Comparison of ENCODE assay signal across 12 cellular contexts in genomic region chr13:83449666-83450395, GRCh38.
A peak's percentile ranks its signal among the peaks of the same experiment; 100 is the strongest.
DNase-seq lines count a peak whose midpoint lies in the region; ATAC-seq and TF ChIP-seq lines count a peak whose summit lies in the region.
"Had no signal": no experiment of that assay in that cellular context is flagged by ENCODE, and none has a peak within 500 bp of the region (broad histone marks: within the 10 kb centered on the region; RNA-seq: fewer than 3 reads in every experiment).

No MANE protein-coding gene starts in this region.

- BruUV-seq in PC-3 (replicated peaks; lab: Mats Ljungman, UMichigan): no TSS peak

- CTCF ChIA-PET in PC-3 (lab: Charles Lee): no interaction called here

- H3K9me3 Mint-ChIP-seq in activated CD4-positive, alpha-beta T cell treated with anti-CD3 and anti-CD28 coated beads, Interleukin-2, amount 10 ng/mL, durations not matched to agents 24 days and 14 days: peaks cover 3% of the 10 kb centered on the region

- no peak overlapping the region for H3K4me3 Mint-ChIP-seq in activated CD4-positive, alpha-beta T cell treated with anti-CD3 and anti-CD28 coated beads, Interleukin-2, amount 10 ng/mL, durations not matched to agents 24 days and 14 days
- H3K4me3 Mint-ChIP-seq: stimulated activated effector memory CD8-positive, alpha-beta T cell treated with anti-CD3 and anti-CD28 coated beads, Interleukin-12 subunit alpha, Interleukin-12 subunit beta, amount 100 ng/mL, for 72 hours had no signal

- no peaks in the 10 kb centered on the region for H3K36me3 Mint-ChIP-seq in activated CD4-positive, alpha-beta T cell treated with anti-CD3 and anti-CD28 coated beads, Interleukin-2, amount 10 ng/mL, durations not matched to agents 24 days and 14 days (ENCODE audit: low read depth)
- H3K36me3 Mint-ChIP-seq: stimulated activated effector memory CD8-positive, alpha-beta T cell treated with anti-CD3 and anti-CD28 coated beads, Interleukin-12 subunit alpha, Interleukin-12 subunit beta, amount 100 ng/mL, for 72 hours had no signal

- H3K9me3 ChIP-seq in PC-3 (ENCODE audit: low read length): no peaks in the 10 kb centered on the region
- peaks cover 0 to 20% of the 10 kb centered on the region in 2 donors for H3K9me3 ChIP-seq in left lung
- H3K9me3 ChIP-seq: body of pancreas had no signal

- H3K9ac ChIP-seq in PC-3 (ENCODE audit: low read length): no peak overlapping the region

- H3K4me1 Mint-ChIP-seq in activated CD4-positive, alpha-beta T cell treated with anti-CD3 and anti-CD28 coated beads, Interleukin-2, amount 10 ng/mL, durations not matched to agents 24 days and 14 days: no peaks in the 10 kb centered on the region
- H3K4me1 Mint-ChIP-seq: stimulated activated effector memory CD8-positive, alpha-beta T cell treated with anti-CD3 and anti-CD28 coated beads, Interleukin-12 subunit alpha, Interleukin-12 subunit beta, amount 100 ng/mL, for 72 hours had no signal

- H3K9me2 ChIP-seq in PC-3 (replicated peaks; ENCODE audit: low read length): no peaks in the 10 kb centered on the region

- POLR2A ChIA-PET in PC-3 (lab: Charles Lee; ENCODE audit: unreplicated experiment): no interaction called here

- no peak for TF ChIP-seq CTCF in PC-3 (conservative IDR thresholded peaks at IDR 0.05; ENCODE audit: low read depth, low read length)
- TF ChIP-seq CTCF in left lung (IDR thresholded peaks at IDR 0.05): no peak

- no peaks in the 10 kb centered on the region for H3K79me2 ChIP-seq in PC-3 (ENCODE audit: low read length)

- H3K36me3 ChIP-seq in PC-3 (ENCODE audit: low read depth, low read length): no peaks in the 10 kb centered on the region
- H3K36me3 ChIP-seq in left lung: no peaks in the 10 kb centered on the region

- H3K4me2 ChIP-seq in PC-3 (ENCODE audit: low read length): peak overlapping the region; percentile 44

- no peak overlapping the region for H3K27ac Mint-ChIP-seq in activated CD4-positive, alpha-beta T cell treated with anti-CD3 and anti-CD28 coated beads, Interleukin-2, amount 10 ng/mL, durations not matched to agents 24 days and 14 days
- H3K27ac Mint-ChIP-seq: stimulated activated effector memory CD8-positive, alpha-beta T cell treated with anti-CD3 and anti-CD28 coated beads, Interleukin-12 subunit alpha, Interleukin-12 subunit beta, amount 100 ng/mL, for 72 hours had no signal

- no peaks in the 10 kb centered on the region for H3K27me3 ChIP-seq in PC-3 (ENCODE audit: low read length)
- no peaks in the 10 kb centered on the region for H3K27me3 ChIP-seq in left lung
- H3K27me3 ChIP-seq: body of pancreas had no signal

- no peaks in the 10 kb centered on the region for H3K27me3 Mint-ChIP-seq in activated CD4-positive, alpha-beta T cell treated with anti-CD3 and anti-CD28 coated beads, Interleukin-2, amount 10 ng/mL, durations not matched to agents 24 days and 14 days

- H2AFZ ChIP-seq in PC-3 (ENCODE audit: low read length): 0 out of 2 replicates have a peak overlapping the region, but pooled peaks have one; percentile 7

- ATAC-seq in PC-3 (peak; percentile 87), left lung (no peak)
- ATAC-seq: body of pancreas; stimulated activated effector memory CD8-positive, alpha-beta T cell treated with anti-CD3 and anti-CD28 coated beads, Interleukin-12 subunit alpha, Interleukin-12 subunit beta, amount 100 ng/mL, for 72 hours had no signal

- H3K4me3 ChIP-seq in PC-3 (ENCODE audit: low read length): no peak overlapping the region
- H3K4me3 ChIP-seq in left lung: no peak overlapping the region
- H3K4me3 ChIP-seq: body of pancreas had no signal

- peak overlapping the region; percentile 46 for H3K27ac ChIP-seq in PC-3 (ENCODE audit: low read length)
- peak overlapping the region; percentile 24 for H3K27ac ChIP-seq in epithelial cell of prostate
- H3K27ac ChIP-seq in left lung: no peak overlapping the region
- H3K27ac ChIP-seq: body of pancreas had no signal

- no peaks in the 10 kb centered on the region for H3F3A ChIP-seq in PC-3 (ENCODE audit: low read length, unreplicated experiment)

- H4K20me1 ChIP-seq in PC-3 (ENCODE audit: low read length): no peaks in the 10 kb centered on the region

- DNase-seq in GM03348 (ENCODE audit: low spot score) (peak; percentile 48), PC-3 (peak; percentile 72), epithelial cell of prostate (ENCODE audit: low read depth, low spot score) (peak; percentile 1), renal cortical epithelial cell (ENCODE audit: low read depth) (peak; percentile 14), SHP77 (lab: John Stamatoyannopoulos, UW) (no peak), T-helper 2 cell (no peak), left lung (no peak)
- DNase-seq in activated CD4-positive, alpha-beta T cell treated with anti-CD3 and anti-CD28 coated beads, Interleukin-2, amount 10 ng/mL, durations not matched to agents 24 days and 14 days: no peak
- DNase-seq: body of pancreas, KG1, kidney had no signal

- intact Hi-C loops in PC-3 (cut with micrococcal nuclease) (loop anchor here (2.0 kb wide), 1 partner anchor 49 kb away; no protein-coding TSS in a partner anchor), left lung (cut with DNase I) (no loop called here)
- intact Hi-C loops in activated CD4-positive, alpha-beta T cell treated with anti-CD3 and anti-CD28 coated beads, Interleukin-2, amount 10 ng/mL, durations not matched to agents 24 days and 14 days (cut with micrococcal nuclease): no loop called here

- peaks cover 20% of the 10 kb centered on the region for H3K4me1 ChIP-seq in PC-3 (ENCODE audit: insufficient read depth, low read length)
- H3K4me1 ChIP-seq in left lung: no peaks in the 10 kb centered on the region
- H3K4me1 ChIP-seq: body of pancreas had no signal

Comparison
In these comparisons a context has a peak if more than half of its experiments do, and no peak if none do; other contexts are left out.
1. DNase-seq: peak in GM03348 (single experiment), PC-3 (single experiment), epithelial cell of prostate (single experiment) and renal cortical epithelial cell (single experiment); none in SHP77 (0 of 2), T-helper 2 cell (0 of 5), activated CD4-positive, alpha-beta T cell treated with anti-CD3 and anti-CD28 coated beads, Interleukin-2, amount 10 ng/mL, durations not matched to agents 24 days and 14 days (single experiment) and left lung (0 of 2).
2. H3K27ac ChIP-seq: peak in PC-3 (single experiment) and epithelial cell of prostate (single experiment); none in left lung (0 of 2).